In genomic region chr1:28329395-28330153, GRCh38 we compare ENCODE assay signal across 8 cellular contexts. TPM values are rescaled to one million over a fixed set of nuclear protein-coding genes. Genes with fewer than 3 reads are reported as not detected.
A peak's percentile ranks its signal among the peaks of the same experiment; 100 is the strongest.
DNase-seq lines count a peak whose midpoint lies in the region; ATAC-seq and TF ChIP-seq lines count a peak whose summit lies in the region.

No MANE protein-coding gene starts in this region.

- H3K9ac ChIP-seq in trophoblast cell (ENCODE audit: low read length) = peak overlapping the region; percentile 86

- H2BK120ac ChIP-seq in trophoblast cell (ENCODE audit: insufficient read depth, low read length, poor library complexity) = peak overlapping the region; percentile 46

- DNase-seq in EL = peak; percentile 49
- peak; percentile 42 for DNase-seq in LHCN-M2 (ENCODE audit: low read depth)
- peak; percentile 26 for DNase-seq in activated T-cell treated with anti-CD3 and anti-CD28 coated beads for 24 hours (ENCODE audit: low read depth)
- DNase-seq in fibroblast of the aortic adventitia (ENCODE audit: low read depth) = peak; percentile 30
- DNase-seq in trophoblast cell = peak; percentile 42 to 66
- no peak for DNase-seq in foreskin melanocyte
- DNase-seq in COLO829 (ENCODE audit: low spot score) = no peak

- H3K27me3 ChIP-seq in trophoblast cell (ENCODE audit: insufficient read depth, low read length) = no peaks in the 10 kb centered on the region

- H4K91ac ChIP-seq in trophoblast cell (ENCODE audit: low read depth, low read length) = peak overlapping the region; percentile 32

- peaks cover 10 to 16% of the 10 kb centered on the region in 2 experiments for H3K36me3 ChIP-seq in trophoblast cell (ENCODE audit: control insufficient read depth in 1 of 2, insufficient read depth in 2 of 2, low read length in 2 of 2)

- H3K4me1 ChIP-seq in trophoblast cell (ENCODE audit: control insufficient read depth in 1 of 2, insufficient read depth in 2 of 2, low read length in 2 of 2) = peaks cover 4 to 6% of the 10 kb centered on the region in 2 experiments

- peak; percentile 14 for TF ChIP-seq CTCF in fibroblast of the aortic adventitia (IDR thresholded peaks at IDR 0.05; ENCODE audit: insufficient read depth, low read length)

- peak overlapping the region; percentile 29 for H3K18ac ChIP-seq in trophoblast cell (ENCODE audit: low read length)

- H3K79me1 ChIP-seq in trophoblast cell (ENCODE audit: low read length) = peaks cover 12% of the 10 kb centered on the region

- no CpG with 5 or more reads among the region's 29 CpGs for WGBS in trophoblast cell (ENCODE audit: extremely low coverage, insufficient coverage, insufficient read length)

- no peak for ATAC-seq in HG02884 (IDR thresholded peaks at IDR 0.05; ENCODE audit: unreplicated experiment)

- H3K23ac ChIP-seq in trophoblast cell (ENCODE audit: low read length) = peak overlapping the region; percentile 98

- peak overlapping the region; percentile 96 for H4K8ac ChIP-seq in trophoblast cell (ENCODE audit: low read depth, low read length)

- peak overlapping the region; percentile 11 for H3K14ac ChIP-seq in trophoblast cell (ENCODE audit: low read length)

- H2AK5ac ChIP-seq in trophoblast cell (ENCODE audit: low read length) = peak overlapping the region; percentile 54

- no peaks in the 10 kb centered on the region for H3K9me3 ChIP-seq in trophoblast cell (ENCODE audit: insufficient read depth, low read depth, low read length)

- H2AFZ ChIP-seq in trophoblast cell (ENCODE audit: insufficient read depth, low read length, poor library complexity) = no peak overlapping the region

- H3K4ac ChIP-seq in trophoblast cell (ENCODE audit: low read depth, low read length) = peak overlapping the region; percentile 43

- H3K79me2 ChIP-seq in trophoblast cell (ENCODE audit: control insufficient read depth, insufficient read depth, low read length, poor library complexity) = peaks cover 4% of the 10 kb centered on the region

- peak overlapping the region; percentile 27 for H2BK5ac ChIP-seq in trophoblast cell (ENCODE audit: low read depth, low read length, poor library complexity)

- H3K27ac ChIP-seq in trophoblast cell (ENCODE audit: low read depth, low read length) = peak overlapping the region; percentile 88

- peak overlapping the region; percentile 94 for H4K12ac ChIP-seq in trophoblast cell (ENCODE audit: low read depth, low read length)

- H2BK12ac ChIP-seq in trophoblast cell (ENCODE audit: low read length) = no peak overlapping the region

- peak overlapping the region; percentile 95 for H3K4me2 ChIP-seq in trophoblast cell (ENCODE audit: low read length)

- H3K4me3 ChIP-seq in fibroblast of the aortic adventitia (ENCODE audit: low read depth, low read length) = peak overlapping the region; percentile 88
- H3K4me3 ChIP-seq in trophoblast cell (ENCODE audit: low read depth, low read length) = peak overlapping the region; percentile 65

RNA-seq across cellular contexts. Expression of gene MED18, which starts 0.7 kb away (rescaled TPM):
- 18.4 and 19.2 TPM in 2 replicates for total RNA-seq in LHCN-M2 (2014; rRNA removed)
- polyA plus RNA-seq in LHCN-M2 (2012) = 21.3 TPM
- total RNA-seq in fibroblast of the aortic adventitia (ENCODE audit: low replicate concordance) = 6.7 and 14.0 TPM in 2 replicates
- 10.3 and 10.6 TPM in 2 replicates for polyA plus RNA-seq in trophoblast cell (2013)

RNA-seq across cellular contexts. Expression of gene PHACTR4, which starts 40.0 kb away (rescaled TPM):
- 12.6 and 19.7 TPM in 2 replicates for total RNA-seq in LHCN-M2 (2014; rRNA removed)
- polyA plus RNA-seq in LHCN-M2 (2012) = 17.8 TPM
- total RNA-seq in fibroblast of the aortic adventitia (ENCODE audit: low replicate concordance) = 7.5 and 16.3 TPM in 2 replicates
- 29.1 and 30.3 TPM in 2 replicates for polyA plus RNA-seq in trophoblast cell (2013)

Comparison
In these comparisons a context has a peak if more than half of its experiments do, and no peak if none do; other contexts are left out.
1. DNase-seq: peak in EL (single experiment), LHCN-M2 (single experiment), activated T-cell treated with anti-CD3 and anti-CD28 coated beads for 24 hours (single experiment), fibroblast of the aortic adventitia (single experiment) and trophoblast cell (2 of 2); none in foreskin melanocyte (single experiment) and COLO829 (single experiment).